ENCODE assay signal across 22 cellular contexts in genomic region chr3:183807329-183807728, GRCh38. TPM values are rescaled to one million over a fixed set of nuclear protein-coding genes. Genes with fewer than 3 reads are reported as not detected.
DNase-seq lines count a peak whose midpoint lies in the region; ATAC-seq, FAIRE-seq and TF ChIP-seq lines count a peak whose summit lies in the region.
"Had no signal": no experiment of that assay in that cellular context is flagged by ENCODE, and none has a peak within 500 bp of the region (broad histone marks: within the 10 kb centered on the region; RNA-seq: fewer than 3 reads in every experiment).

No MANE protein-coding gene starts in this region.

- peak; percentile 31 for DNase-seq in DMS53 (lab: John Stamatoyannopoulos, UW)
- no peak for DNase-seq in DMS53 treated with DMSO at 0.1 percent for 48 hours (lab: John Stamatoyannopoulos, UW; ENCODE audit: unreplicated experiment)
- peak; percentile 98 for DNase-seq in NCI-H2107 (lab: John Stamatoyannopoulos, UW)
- DNase-seq in NCI-H774 (lab: John Stamatoyannopoulos, UW), result peak; percentile 96
- DNase-seq in small intestine, result peak; percentile 7
- DNase-seq in pancreas, result no peak
- no peak for DNase-seq in body of pancreas
- DNase-seq: 8988T, left colon, midbrain, NCI-H2029, T-cell, thyroid gland, WERI-Rb-1 had no signal

- no peak for TF ChIP-seq POLR2A in body of pancreas (IDR thresholded peaks at IDR 0.05)

- TF ChIP-seq CTCF in pancreas (IDR thresholded peaks at IDR 0.05) (no peak), body of pancreas (IDR thresholded peaks at IDR 0.05) (no peak)

- H3K9me3 ChIP-seq in small intestine (ENCODE audit: control insufficient read depth, low read depth), result no peaks in the 10 kb centered on the region
- no peaks in the 10 kb centered on the region for H3K9me3 ChIP-seq in pancreas
- no peaks in the 10 kb centered on the region for H3K9me3 ChIP-seq in body of pancreas
- H3K9me3 ChIP-seq: thyroid gland had no signal

- H3K4me1 ChIP-seq in small intestine (ENCODE audit: control insufficient read depth in 2 of 2, insufficient read depth in 1 of 2, low read depth in 1 of 2, low read length in 1 of 2) (no peaks in the 10 kb centered on the region), pancreas (peaks cover 13 to 26% (median 25%) of the 10 kb centered on the region in 3 donors), body of pancreas (peaks cover 42% of the 10 kb centered on the region)
- H3K4me1 ChIP-seq: neural progenitor cell, thyroid gland had no signal

- no peak for ATAC-seq in pancreas
- ATAC-seq in GM21786 (IDR thresholded peaks at IDR 0.05; ENCODE audit: unreplicated experiment), result no peak
- ATAC-seq in body of pancreas, result no peak
- ATAC-seq: HCT116; left colon; Right ventricle myocardium inferior; stimulated activated effector memory CD8-positive, alpha-beta T cell treated with anti-CD3 and anti-CD28 coated beads, Interleukin-12 subunit alpha, Interleukin-12 subunit beta, amount 100 ng/mL, for 72 hours; T-cell had no signal

- 85 to 92% (median 92%) methylated on average over 10 of the region's 10 CpGs for WGBS in small intestine, 3 donors
- 92 to 93% methylated on average over 10 of the region's 10 CpGs for WGBS in pancreas, 2 donors
- 94 to 95% methylated on average over 9 to 10 of the region's 10 CpGs for WGBS in body of pancreas, 2 donors

- H3K27ac ChIP-seq in small intestine (ENCODE audit: low read depth in 1 of 2, low read length in 1 of 2) (no peak overlapping the region), pancreas (no peak overlapping the region), body of pancreas (no peak overlapping the region)
- H3K27ac ChIP-seq: KMS-11, neural progenitor cell, thyroid gland, WERI-Rb-1 had no signal

- peaks cover 14 to 23% of the 10 kb centered on the region in 2 donors for H3K36me3 ChIP-seq in small intestine (ENCODE audit: control insufficient read depth in 2 of 2, insufficient read depth in 2 of 2, low read length in 2 of 2)
- peaks cover 0 to 34% (median 4%) of the 10 kb centered on the region in 3 donors for H3K36me3 ChIP-seq in pancreas
- peaks cover 8 to 15% of the 10 kb centered on the region in 2 donors for H3K36me3 ChIP-seq in body of pancreas (replicated peaks in 1 of 2; ENCODE audit: insufficient read depth in 1 of 2, low read depth in 2 of 2)
- H3K36me3 ChIP-seq: neural progenitor cell had no signal

- H3K27me3 ChIP-seq in small intestine (ENCODE audit: control insufficient read depth in 2 of 2, insufficient read depth in 2 of 2, low read length in 2 of 2), result no peaks in the 10 kb centered on the region
- no peaks in the 10 kb centered on the region for H3K27me3 ChIP-seq in pancreas
- no peaks in the 10 kb centered on the region for H3K27me3 ChIP-seq in body of pancreas
- H3K27me3 ChIP-seq: neural progenitor cell, thyroid gland had no signal

- intact Hi-C loops in pancreas (cut with DNase I) (no loop called here), body of pancreas (cut with DNase I) (no loop called here)

- FAIRE-seq in small intestine (lab: Jason Lieb, UNC) (no peak), pancreas (lab: Jason Lieb, UNC) (no peak)
- FAIRE-seq: D721Med, GM12891 had no signal

- H3K4me3 ChIP-seq in small intestine (ENCODE audit: low read depth in 1 of 2, low read length in 2 of 2), result no peak overlapping the region
- H3K4me3 ChIP-seq in pancreas, result no peak overlapping the region
- H3K4me3 ChIP-seq in body of pancreas, result no peak overlapping the region
- H3K4me3 ChIP-seq: neural progenitor cell, thyroid gland had no signal

RNA-seq across cellular contexts. Expression of gene MAP6D1, which starts 18.0 kb away (rescaled TPM):
- under 1 TPM in 1 of 3 donors, not detected in 2; 0.60 TPM for polyA plus RNA-seq in small intestine
- total RNA-seq in pancreas, result 1 to 10 TPM; 2.5 to 6.3 (median 3.7) TPM
- polyA plus RNA-seq in pancreas, result 1 to 10 TPM; 1.4 to 2.7 TPM
- total RNA-seq in body of pancreas, result 1 to 10 TPM in 1 of 2 donors, under 1 TPM in 1; 0.99 to 7.0 TPM

Comparison
In these comparisons a context has a peak if more than half of its experiments do, and no peak if none do; other contexts are left out.
1. DNase-seq: peak in DMS53 (single experiment), NCI-H2107 (single experiment), NCI-H774 (single experiment) and small intestine (single experiment); none in DMS53 treated with DMSO at 0.1 percent for 48 hours (single experiment), pancreas (0 of 6) and body of pancreas (0 of 4).